ENCODE assay signal across 21 cellular contexts in genomic region chr6:830667-831327, GRCh38.
"Had no signal": no experiment of that assay in that cellular context is flagged by ENCODE, and none has a peak within 500 bp of the region (broad histone marks: within the 10 kb centered on the region; RNA-seq: fewer than 3 reads in every experiment).

No MANE protein-coding gene starts in this region.

- H3K9me3 ChIP-seq: lower lobe of right lung, uterus had no signal

- H3K4me3 Mint-ChIP-seq: activated B cell treated with CpG ODN at 0.5 μM for 24 hours; activated CD4-positive, alpha-beta memory T cell treated with anti-CD3 and anti-CD28 coated beads for 36 hours; activated naive CD4-positive, alpha-beta T cell treated with anti-CD3 and anti-CD28 coated beads, Interleukin-2, amount 10 ng/mL, durations not matched to agents 7 days and 5 days; activated naive CD8-positive, alpha-beta T cell treated with anti-CD3 and anti-CD28 coated beads, Interleukin-2, amount 50 U/mL, for 24 hours; neural crest cell; stimulated activated memory B cell treated with anti-CD40 and anti-IgM and Interleukin-4, amounts not matched to agents 10 μg/mL and 1 μg/mL and 100 μg/mL, for 72 hours had no signal

- H3K4me1 Mint-ChIP-seq: activated naive CD4-positive, alpha-beta T cell treated with anti-CD3 and anti-CD28 coated beads, Interleukin-2, amount 10 ng/mL, durations not matched to agents 7 days and 5 days; neural crest cell had no signal

- H3K27me3 Mint-ChIP-seq: activated B cell treated with CpG ODN at 0.5 μM for 24 hours had no signal

- H3K27ac ChIP-seq: cardiac muscle cell, lower lobe of right lung, transverse colon, uterus had no signal

- H3K27me3 ChIP-seq: transverse colon, uterus had no signal

- H3K36me3 ChIP-seq: cardiac muscle cell, lower lobe of right lung, transverse colon, uterus had no signal

- H3K36me3 Mint-ChIP-seq: activated naive CD4-positive, alpha-beta T cell treated with anti-CD3 and anti-CD28 coated beads, Interleukin-2, amount 10 ng/mL, durations not matched to agents 7 days and 5 days had no signal

- DNase-seq: activated B cell treated with CpG ODN at 0.5 μM for 24 hours; activated CD4-positive, alpha-beta memory T cell treated with anti-CD3 and anti-CD28 coated beads for 36 hours; activated CD4-positive, alpha-beta T cell treated with anti-CD3 and anti-CD28 coated beads for 4 hours; activated effector memory CD4-positive, alpha-beta T cell treated with anti-CD3 and anti-CD28 coated beads, Interleukin-2, amount 50 U/mL, for 16 hours; activated naive CD4-positive, alpha-beta T cell treated with anti-CD3 and anti-CD28 coated beads, Interleukin-2, amount 10 ng/mL, durations not matched to agents 7 days and 5 days; activated naive CD8-positive, alpha-beta T cell treated with anti-CD3 and anti-CD28 coated beads, Interleukin-2, amount 50 U/mL, for 24 hours; kidney; lower lobe of right lung; naive B cell; occipital lobe; posterior cingulate gyrus; stimulated activated CD4-positive, alpha-beta T cell treated with anti-CD3 and anti-CD28 coated beads, Interleukin-15, amount 100 ng/mL, for 24 hours; T-helper 9 cell; transverse colon; uterus had no signal

- H3K27ac Mint-ChIP-seq: activated B cell treated with CpG ODN at 0.5 μM for 24 hours; activated CD4-positive, alpha-beta memory T cell treated with anti-CD3 and anti-CD28 coated beads for 36 hours; activated naive CD4-positive, alpha-beta T cell treated with anti-CD3 and anti-CD28 coated beads, Interleukin-2, amount 10 ng/mL, durations not matched to agents 7 days and 5 days; activated naive CD8-positive, alpha-beta T cell treated with anti-CD3 and anti-CD28 coated beads, Interleukin-2, amount 50 U/mL, for 24 hours; stimulated activated memory B cell treated with anti-CD40 and anti-IgM and Interleukin-4, amounts not matched to agents 10 μg/mL and 1 μg/mL and 100 μg/mL, for 72 hours had no signal

- H3K4me3 ChIP-seq: cardiac muscle cell, lower lobe of right lung, smooth muscle cell, transverse colon, uterus had no signal

- ATAC-seq: activated naive CD8-positive, alpha-beta T cell treated with anti-CD3 and anti-CD28 coated beads, Interleukin-2, amount 50 U/mL, for 24 hours; left lobe of liver; lower lobe of right lung; sciatic nerve; stimulated activated memory B cell treated with anti-CD40 and anti-IgM and Interleukin-4, amounts not matched to agents 10 μg/mL and 1 μg/mL and 100 μg/mL, for 72 hours had no signal
